In the genomic region with DNA sequence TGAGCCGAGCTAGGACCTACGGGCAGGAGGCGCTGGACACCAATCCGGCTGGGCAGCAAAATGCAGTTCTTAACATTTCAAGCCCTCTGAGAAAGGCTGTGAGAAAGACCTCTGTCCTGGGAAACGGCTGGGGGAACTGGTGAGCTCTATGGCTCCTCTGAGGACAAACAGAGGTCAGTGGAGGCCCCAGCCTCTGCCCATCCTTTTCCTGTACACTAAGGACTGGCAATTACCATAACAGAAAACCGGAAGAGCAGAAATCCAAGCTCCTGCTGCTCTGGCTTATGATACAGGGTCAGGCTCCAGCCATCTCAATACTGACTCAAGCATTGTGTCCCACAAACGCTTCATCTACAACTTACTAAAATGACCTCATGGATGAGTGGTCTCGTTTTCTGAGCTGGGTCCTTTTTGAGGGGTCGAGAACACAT, we compare ENCODE assay signal across 1 cellular context.
TF ChIP-seq lines count a peak whose summit lies in the region.

No MANE protein-coding gene starts in this region.

TF ChIP-seq in IMR-90, 13 proteins besides CTCF, POLR2A, EP300 and RAD21:
- no peak for TF ChIP-seq MXI1 (IDR thresholded peaks at IDR 0.05; ENCODE audit: borderline replicate concordance, low read depth, low read length)
- no peak for TF ChIP-seq RCOR1 (IDR thresholded peaks at IDR 0.05; ENCODE audit: insufficient replicate concordance, low read length)
- TF ChIP-seq, protein P1, sequence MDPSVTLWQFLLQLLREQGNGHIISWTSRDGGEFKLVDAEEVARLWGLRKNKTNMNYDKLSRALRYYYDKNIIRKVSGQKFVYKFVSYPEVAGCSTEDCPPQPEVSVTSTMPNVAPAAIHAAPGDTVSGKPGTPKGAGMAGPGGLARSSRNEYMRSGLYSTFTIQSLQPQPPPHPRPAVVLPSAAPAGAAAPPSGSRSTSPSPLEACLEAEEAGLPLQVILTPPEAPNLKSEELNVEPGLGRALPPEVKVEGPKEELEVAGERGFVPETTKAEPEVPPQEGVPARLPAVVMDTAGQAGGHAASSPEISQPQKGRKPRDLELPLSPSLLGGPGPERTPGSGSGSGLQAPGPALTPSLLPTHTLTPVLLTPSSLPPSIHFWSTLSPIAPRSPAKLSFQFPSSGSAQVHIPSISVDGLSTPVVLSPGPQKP (IDR thresholded peaks at IDR 0.05; ENCODE audit: borderline replicate concordance, low read depth, low read length): no peak
- no peak for TF ChIP-seq NFE2L2 (IDR thresholded peaks at IDR 0.05; ENCODE audit: low read depth, low read length)
- TF ChIP-seq MAFK (IDR thresholded peaks at IDR 0.05; ENCODE audit: low read depth, low read length): no peak
- no peak for TF ChIP-seq CHD1 (IDR thresholded peaks at IDR 0.05; ENCODE audit: low read depth, low read length)
- TF ChIP-seq CEBPB (IDR thresholded peaks at IDR 0.05; ENCODE audit: low read depth, low read length): no peak
- no peak for TF ChIP-seq FOS (IDR thresholded peaks at IDR 0.05; ENCODE audit: low read depth, low read length)
- TF ChIP-seq SMC3 (IDR thresholded peaks at IDR 0.05; ENCODE audit: low read depth, low read length): no peak
- TF ChIP-seq, protein P2, sequence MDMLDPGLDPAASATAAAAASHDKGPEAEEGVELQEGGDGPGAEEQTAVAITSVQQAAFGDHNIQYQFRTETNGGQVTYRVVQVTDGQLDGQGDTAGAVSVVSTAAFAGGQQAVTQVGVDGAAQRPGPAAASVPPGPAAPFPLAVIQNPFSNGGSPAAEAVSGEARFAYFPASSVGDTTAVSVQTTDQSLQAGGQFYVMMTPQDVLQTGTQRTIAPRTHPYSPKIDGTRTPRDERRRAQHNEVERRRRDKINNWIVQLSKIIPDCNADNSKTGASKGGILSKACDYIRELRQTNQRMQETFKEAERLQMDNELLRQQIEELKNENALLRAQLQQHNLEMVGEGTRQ (IDR thresholded peaks at IDR 0.05; ENCODE audit: low read depth, low read length): no peak
- TF ChIP-seq BHLHE40 (IDR thresholded peaks at IDR 0.05; ENCODE audit: low read depth, low read length): no peak
- no peak for TF ChIP-seq MAZ (IDR thresholded peaks at IDR 0.05; ENCODE audit: borderline replicate concordance, low read depth, low read length)
- TF ChIP-seq RFX5 (IDR thresholded peaks at IDR 0.05; ENCODE audit: low read depth, low read length): no peak
